ENCODE assay signal across 13 cellular contexts in genomic region chr2:105575626-105576025, GRCh38.
A peak's percentile ranks its signal among the peaks of the same experiment; 100 is the strongest.
DNase-seq lines count a peak whose midpoint lies in the region; ATAC-seq and TF ChIP-seq lines count a peak whose summit lies in the region.
"Had no signal": no experiment of that assay in that cellular context is flagged by ENCODE, and none has a peak within 500 bp of the region (broad histone marks: within the 10 kb centered on the region; RNA-seq: fewer than 3 reads in every experiment).

No MANE protein-coding gene starts in this region.

- ATAC-seq in Right ventricle myocardium superior (ENCODE audit: poor library complexity) (no peak), thoracic aorta (ENCODE audit: insufficient number of reproducible peaks, low FRiP score, low read depth) (no peak)

- intact Hi-C loops in left ventricle myocardium inferior (cut with micrococcal nuclease): loop anchor here (5.0 kb wide), 1 partner anchor 512 kb away; no protein-coding TSS in a partner anchor
- intact Hi-C loops in Right ventricle myocardium superior (cut with DNase I): loop anchor here (10.0 kb wide), 1 partner anchor 519 kb away; no protein-coding TSS in a partner anchor

- H3K27me3 ChIP-seq in left ventricle myocardium inferior (ENCODE audit: low read depth) (peaks cover 7% of the 10 kb centered on the region), thoracic aorta (replicated peaks; ENCODE audit: insufficient read depth) (no peaks in the 10 kb centered on the region)

- H3K27ac ChIP-seq in left ventricle myocardium inferior (replicated peaks) (peak overlapping the region; percentile 18), thoracic aorta (no peak overlapping the region)
- H3K27ac ChIP-seq: SK-N-MC had no signal

- DNase-seq in left ventricle myocardium inferior (no peak), Right ventricle myocardium superior (no peak), fibroblast of villous mesenchyme (ENCODE audit: low read depth) (no peak), thoracic aorta (ENCODE audit: low spot score) (no peak), retina (no peak), HT-29 (ENCODE audit: low spot score) (no peak)
- DNase-seq in stimulated activated CD4-positive, alpha-beta T cell treated with anti-CD3 and anti-CD28 coated beads, Interleukin-2, amount 100 ng/mL, for 24 hours: no peak
- DNase-seq: activated CD8-positive, alpha-beta memory T cell treated with anti-CD3 and anti-CD28 coated beads, Interleukin-2, amount 50 U/mL, for 4 hours; KG1; NK-92 treated with Interleukin-12 subunit alpha and Interleukin-12 subunit beta, amount 100 ng/mL, for 24 hours had no signal

- TF ChIP-seq CTCF in left ventricle myocardium inferior (IDR thresholded peaks at IDR 0.05; ENCODE audit: borderline replicate concordance) (no peak), WI38 (IDR thresholded peaks at IDR 0.05; ENCODE audit: low read depth, low read length) (no peak), fibroblast of villous mesenchyme (IDR thresholded peaks at IDR 0.05; ENCODE audit: insufficient read depth, low read depth, low read length) (no peak), thoracic aorta (IDR thresholded peaks at IDR 0.05) (no peak)

- H3K9me3 ChIP-seq in left ventricle myocardium inferior (replicated peaks): no peaks in the 10 kb centered on the region
- H3K9me3 ChIP-seq in thoracic aorta: no peaks in the 10 kb centered on the region

- H3K4me1 ChIP-seq in left ventricle myocardium inferior (peaks cover 18% of the 10 kb centered on the region), thoracic aorta (ENCODE audit: control insufficient read depth in 1 of 2, low read depth in 2 of 2) (peaks cover 4 to 17% of the 10 kb centered on the region in 2 donors)

- H3K4me3 ChIP-seq in left ventricle myocardium inferior (no peak overlapping the region), WI38 (ENCODE audit: low read depth, low read length) (peak overlapping the region; percentile 18; the same call in 1 of the 2 replicates), fibroblast of villous mesenchyme (ENCODE audit: low read depth, low read length) (peak overlapping the region; percentile 29), thoracic aorta (peak overlapping the region; percentile 58)
- H3K4me3 ChIP-seq: SK-N-MC, skin epidermis had no signal

- H3K36me3 ChIP-seq in left ventricle myocardium inferior (no peaks in the 10 kb centered on the region), thoracic aorta (no peaks in the 10 kb centered on the region)
